In the genomic region with DNA sequence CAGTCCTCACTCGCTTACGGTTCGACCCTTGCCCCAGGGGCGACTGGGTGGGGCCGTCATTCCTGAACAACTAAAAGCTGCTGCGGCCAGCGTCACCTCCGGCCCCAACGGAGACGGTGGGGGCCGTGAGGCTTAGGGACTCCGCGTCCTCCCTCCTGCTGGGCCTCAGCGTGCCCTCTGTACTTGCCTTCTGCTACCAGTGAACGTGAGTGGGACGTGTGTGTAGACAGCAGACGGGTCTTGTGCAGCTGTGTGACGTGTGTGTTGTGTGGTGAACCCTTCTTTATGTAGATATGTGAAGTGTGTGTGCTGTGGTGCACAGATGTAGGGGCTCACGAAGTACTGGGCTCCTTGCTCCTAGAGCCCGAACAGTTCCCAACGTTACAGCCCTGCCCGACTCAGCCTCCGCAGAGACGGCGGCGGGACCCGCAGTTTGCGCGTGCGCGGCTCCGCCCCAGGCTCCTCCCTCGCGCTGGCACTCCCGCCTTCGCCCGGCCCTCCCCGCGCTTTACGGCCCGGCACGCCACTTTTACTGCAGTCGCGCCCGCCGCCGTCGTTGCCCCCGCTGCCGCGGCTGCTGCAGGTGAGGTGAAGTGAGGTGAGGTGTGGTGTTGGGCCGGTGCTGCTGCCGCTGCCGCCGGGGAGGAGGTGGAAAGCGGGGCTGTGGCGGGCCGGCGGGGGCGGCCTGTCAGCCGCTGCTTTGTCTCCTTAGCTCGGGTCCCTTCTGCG, we compare ENCODE assay signal across 1 cellular context.
TF ChIP-seq lines count a peak whose summit lies in the region.

A gene (plus strand): TSS at position 535 of the 729 bp plus-strand sequence. CDS start 235 bp downstream, outside the sequence.

TF ChIP-seq in HepG2, 621 proteins besides CTCF, POLR2A, EP300 and RAD21 (continued from another document and continues in another):
- TF ChIP-seq, protein P1, sequence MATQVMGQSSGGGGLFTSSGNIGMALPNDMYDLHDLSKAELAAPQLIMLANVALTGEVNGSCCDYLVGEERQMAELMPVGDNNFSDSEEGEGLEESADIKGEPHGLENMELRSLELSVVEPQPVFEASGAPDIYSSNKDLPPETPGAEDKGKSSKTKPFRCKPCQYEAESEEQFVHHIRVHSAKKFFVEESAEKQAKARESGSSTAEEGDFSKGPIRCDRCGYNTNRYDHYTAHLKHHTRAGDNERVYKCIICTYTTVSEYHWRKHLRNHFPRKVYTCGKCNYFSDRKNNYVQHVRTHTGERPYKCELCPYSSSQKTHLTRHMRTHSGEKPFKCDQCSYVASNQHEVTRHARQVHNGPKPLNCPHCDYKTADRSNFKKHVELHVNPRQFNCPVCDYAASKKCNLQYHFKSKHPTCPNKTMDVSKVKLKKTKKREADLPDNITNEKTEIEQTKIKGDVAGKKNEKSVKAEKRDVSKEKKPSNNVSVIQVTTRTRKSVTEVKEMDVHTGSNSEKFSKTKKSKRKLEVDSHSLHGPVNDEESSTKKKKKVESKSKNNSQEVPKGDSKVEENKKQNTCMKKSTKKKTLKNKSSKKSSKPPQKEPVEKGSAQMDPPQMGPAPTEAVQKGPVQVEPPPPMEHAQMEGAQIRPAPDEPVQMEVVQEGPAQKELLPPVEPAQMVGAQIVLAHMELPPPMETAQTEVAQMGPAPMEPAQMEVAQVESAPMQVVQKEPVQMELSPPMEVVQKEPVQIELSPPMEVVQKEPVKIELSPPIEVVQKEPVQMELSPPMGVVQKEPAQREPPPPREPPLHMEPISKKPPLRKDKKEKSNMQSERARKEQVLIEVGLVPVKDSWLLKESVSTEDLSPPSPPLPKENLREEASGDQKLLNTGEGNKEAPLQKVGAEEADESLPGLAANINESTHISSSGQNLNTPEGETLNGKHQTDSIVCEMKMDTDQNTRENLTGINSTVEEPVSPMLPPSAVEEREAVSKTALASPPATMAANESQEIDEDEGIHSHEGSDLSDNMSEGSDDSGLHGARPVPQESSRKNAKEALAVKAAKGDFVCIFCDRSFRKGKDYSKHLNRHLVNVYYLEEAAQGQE (IDR thresholded peaks at IDR 0.05; ENCODE audit: borderline replicate concordance in 1 of 2, low read depth in 1 of 2, low read length in 2 of 2), result 0 out of 4 replicates have a peak, but pooled peaks of 1 of the 2 experiments have one; percentile 28
- TF ChIP-seq, protein P2, sequence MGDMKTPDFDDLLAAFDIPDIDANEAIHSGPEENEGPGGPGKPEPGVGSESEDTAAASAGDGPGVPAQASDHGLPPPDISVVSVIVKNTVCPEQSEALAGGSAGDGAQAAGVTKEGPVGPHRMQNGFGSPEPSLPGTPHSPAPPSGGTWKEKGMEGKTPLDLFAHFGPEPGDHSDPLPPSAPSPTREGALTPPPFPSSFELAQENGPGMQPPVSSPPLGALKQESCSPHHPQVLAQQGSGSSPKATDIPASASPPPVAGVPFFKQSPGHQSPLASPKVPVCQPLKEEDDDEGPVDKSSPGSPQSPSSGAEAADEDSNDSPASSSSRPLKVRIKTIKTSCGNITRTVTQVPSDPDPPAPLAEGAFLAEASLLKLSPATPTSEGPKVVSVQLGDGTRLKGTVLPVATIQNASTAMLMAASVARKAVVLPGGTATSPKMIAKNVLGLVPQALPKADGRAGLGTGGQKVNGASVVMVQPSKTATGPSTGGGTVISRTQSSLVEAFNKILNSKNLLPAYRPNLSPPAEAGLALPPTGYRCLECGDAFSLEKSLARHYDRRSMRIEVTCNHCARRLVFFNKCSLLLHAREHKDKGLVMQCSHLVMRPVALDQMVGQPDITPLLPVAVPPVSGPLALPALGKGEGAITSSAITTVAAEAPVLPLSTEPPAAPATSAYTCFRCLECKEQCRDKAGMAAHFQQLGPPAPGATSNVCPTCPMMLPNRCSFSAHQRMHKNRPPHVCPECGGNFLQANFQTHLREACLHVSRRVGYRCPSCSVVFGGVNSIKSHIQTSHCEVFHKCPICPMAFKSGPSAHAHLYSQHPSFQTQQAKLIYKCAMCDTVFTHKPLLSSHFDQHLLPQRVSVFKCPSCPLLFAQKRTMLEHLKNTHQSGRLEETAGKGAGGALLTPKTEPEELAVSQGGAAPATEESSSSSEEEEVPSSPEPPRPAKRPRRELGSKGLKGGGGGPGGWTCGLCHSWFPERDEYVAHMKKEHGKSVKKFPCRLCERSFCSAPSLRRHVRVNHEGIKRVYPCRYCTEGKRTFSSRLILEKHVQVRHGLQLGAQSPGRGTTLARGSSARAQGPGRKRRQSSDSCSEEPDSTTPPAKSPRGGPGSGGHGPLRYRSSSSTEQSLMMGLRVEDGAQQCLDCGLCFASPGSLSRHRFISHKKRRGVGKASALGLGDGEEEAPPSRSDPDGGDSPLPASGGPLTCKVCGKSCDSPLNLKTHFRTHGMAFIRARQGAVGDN (CRISPR knock-in tag; IDR thresholded peaks at IDR 0.05), result peak; percentile 99
- TF ChIP-seq WIZ (CRISPR knock-in tag; IDR thresholded peaks at IDR 0.05) (peak; percentile 75; the same call in 1 of the 2 replicates), ZNF251 (CRISPR knock-in tag; IDR thresholded peaks at IDR 0.05) (0 out of 2 replicates have a peak, but pooled peaks have one; percentile 3), CCDC6 (CRISPR knock-in tag; IDR thresholded peaks at IDR 0.05) (no peak), HOXA9 (CRISPR knock-in tag; IDR thresholded peaks at IDR 0.05; ENCODE audit: borderline replicate concordance) (peak; percentile 91; the same call in 1 of the 2 replicates), ZFP36L2 (CRISPR knock-in tag; IDR thresholded peaks at IDR 0.05) (peak; percentile 71; the same call in 1 of the 2 replicates), TAF1 (CRISPR knock-in tag; IDR thresholded peaks at IDR 0.05) (peak; percentile 97), SOX6 (IDR thresholded peaks at IDR 0.05) (no peak), SOX6 (CRISPR knock-in tag; IDR thresholded peaks at IDR 0.05) (peak; percentile 59), NPAS2 (CRISPR knock-in tag; IDR thresholded peaks at IDR 0.05; ENCODE audit: borderline replicate concordance) (0 out of 2 replicates have a peak, but pooled peaks have one; percentile 71), U2AF2 (IDR thresholded peaks at IDR 0.05; ENCODE audit: low read depth, low read length) (0 out of 2 replicates have a peak, but pooled peaks have one; percentile 68), ZNF12 (CRISPR knock-in tag; IDR thresholded peaks at IDR 0.05) (0 out of 2 replicates have a peak, but pooled peaks have one; percentile 15), KLF6 (CRISPR knock-in tag; IDR thresholded peaks at IDR 0.05) (peak; percentile 95), IRF2 (CRISPR knock-in tag; IDR thresholded peaks at IDR 0.05) (peak; percentile 82), NFIC (IDR thresholded peaks at IDR 0.05; ENCODE audit: low read length) (no peak), RFX5 (IDR thresholded peaks at IDR 0.05; ENCODE audit: low read depth, low read length) (peak; percentile 8; the same call in 1 of the 2 replicates), ZNF468 (CRISPR knock-in tag; IDR thresholded peaks at IDR 0.05) (peak; percentile 84; the same call in 1 of the 2 replicates), ARID2 (CRISPR knock-in tag; IDR thresholded peaks at IDR 0.05; ENCODE audit: borderline replicate concordance) (peak; percentile 70; the same call in 1 of the 2 replicates), ZFP36L1 (CRISPR knock-in tag; IDR thresholded peaks at IDR 0.05) (peak; percentile 91), ZNF724P (CRISPR knock-in tag; IDR thresholded peaks at IDR 0.05; ENCODE audit: borderline replicate concordance) (peak; percentile 54; the same call in 1 of the 2 replicates), XBP1 (CRISPR knock-in tag; IDR thresholded peaks at IDR 0.05) (no peak; the same call in 1 of the 2 replicates), KDM6A (CRISPR knock-in tag; IDR thresholded peaks at IDR 0.05; ENCODE audit: low read depth) (peak; percentile 59), SMARCC2 (IDR thresholded peaks at IDR 0.05) (no peak), ZNF33A (CRISPR knock-in tag; IDR thresholded peaks at IDR 0.05; ENCODE audit: borderline replicate concordance) (no peak), FLYWCH1 (CRISPR knock-in tag; IDR thresholded peaks at IDR 0.05) (no peak; the same call in 1 of the 2 replicates), DR1 (CRISPR knock-in tag; IDR thresholded peaks at IDR 0.05) (peak; percentile 73), KLF13 (CRISPR knock-in tag; IDR thresholded peaks at IDR 0.05) (no peak), NBN (conservative IDR thresholded peaks at IDR 0.05) (no peak), FIP1L1 (IDR thresholded peaks at IDR 0.05; ENCODE audit: borderline replicate concordance, insufficient read depth, low read depth, low read length) (no peak), SP5 (CRISPR knock-in tag; IDR thresholded peaks at IDR 0.05; ENCODE audit: borderline replicate concordance, low read depth) (peak; percentile 32; the same call in 1 of the 2 replicates), ZNF674 (CRISPR knock-in tag; IDR thresholded peaks at IDR 0.05; ENCODE audit: low read depth) (peak; percentile 41; the same call in 1 of the 2 replicates), DNMT3B (CRISPR knock-in tag; conservative IDR thresholded peaks at IDR 0.05) (peak; percentile 68; the same call in 1 of the 2 replicates)
- TF ChIP-seq, protein P3, sequence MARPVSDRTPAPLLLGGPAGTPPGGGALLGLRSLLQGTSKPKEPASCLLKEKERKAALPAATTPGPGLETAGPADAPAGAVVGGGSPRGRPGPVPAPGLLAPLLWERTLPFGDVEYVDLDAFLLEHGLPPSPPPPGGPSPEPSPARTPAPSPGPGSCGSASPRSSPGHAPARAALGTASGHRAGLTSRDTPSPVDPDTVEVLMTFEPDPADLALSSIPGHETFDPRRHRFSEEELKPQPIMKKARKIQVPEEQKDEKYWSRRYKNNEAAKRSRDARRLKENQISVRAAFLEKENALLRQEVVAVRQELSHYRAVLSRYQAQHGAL (CRISPR knock-in tag; IDR thresholded peaks at IDR 0.05; ENCODE audit: not compliant biosample characterization), result peak; percentile 16
- TF ChIP-seq, protein P4, sequence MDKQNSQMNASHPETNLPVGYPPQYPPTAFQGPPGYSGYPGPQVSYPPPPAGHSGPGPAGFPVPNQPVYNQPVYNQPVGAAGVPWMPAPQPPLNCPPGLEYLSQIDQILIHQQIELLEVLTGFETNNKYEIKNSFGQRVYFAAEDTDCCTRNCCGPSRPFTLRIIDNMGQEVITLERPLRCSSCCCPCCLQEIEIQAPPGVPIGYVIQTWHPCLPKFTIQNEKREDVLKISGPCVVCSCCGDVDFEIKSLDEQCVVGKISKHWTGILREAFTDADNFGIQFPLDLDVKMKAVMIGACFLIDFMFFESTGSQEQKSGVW (CRISPR knock-in tag; IDR thresholded peaks at IDR 0.05; ENCODE audit: borderline replicate concordance), result peak; percentile 90; the same call in 1 of the 2 replicates
- TF ChIP-seq, protein P5, sequence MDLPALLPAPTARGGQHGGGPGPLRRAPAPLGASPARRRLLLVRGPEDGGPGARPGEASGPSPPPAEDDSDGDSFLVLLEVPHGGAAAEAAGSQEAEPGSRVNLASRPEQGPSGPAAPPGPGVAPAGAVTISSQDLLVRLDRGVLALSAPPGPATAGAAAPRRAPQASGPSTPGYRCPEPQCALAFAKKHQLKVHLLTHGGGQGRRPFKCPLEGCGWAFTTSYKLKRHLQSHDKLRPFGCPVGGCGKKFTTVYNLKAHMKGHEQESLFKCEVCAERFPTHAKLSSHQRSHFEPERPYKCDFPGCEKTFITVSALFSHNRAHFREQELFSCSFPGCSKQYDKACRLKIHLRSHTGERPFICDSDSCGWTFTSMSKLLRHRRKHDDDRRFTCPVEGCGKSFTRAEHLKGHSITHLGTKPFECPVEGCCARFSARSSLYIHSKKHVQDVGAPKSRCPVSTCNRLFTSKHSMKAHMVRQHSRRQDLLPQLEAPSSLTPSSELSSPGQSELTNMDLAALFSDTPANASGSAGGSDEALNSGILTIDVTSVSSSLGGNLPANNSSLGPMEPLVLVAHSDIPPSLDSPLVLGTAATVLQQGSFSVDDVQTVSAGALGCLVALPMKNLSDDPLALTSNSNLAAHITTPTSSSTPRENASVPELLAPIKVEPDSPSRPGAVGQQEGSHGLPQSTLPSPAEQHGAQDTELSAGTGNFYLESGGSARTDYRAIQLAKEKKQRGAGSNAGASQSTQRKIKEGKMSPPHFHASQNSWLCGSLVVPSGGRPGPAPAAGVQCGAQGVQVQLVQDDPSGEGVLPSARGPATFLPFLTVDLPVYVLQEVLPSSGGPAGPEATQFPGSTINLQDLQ (CRISPR knock-in tag; IDR thresholded peaks at IDR 0.05), result peak; percentile 81; the same call in 1 of the 2 replicates
- TF ChIP-seq, protein P6, sequence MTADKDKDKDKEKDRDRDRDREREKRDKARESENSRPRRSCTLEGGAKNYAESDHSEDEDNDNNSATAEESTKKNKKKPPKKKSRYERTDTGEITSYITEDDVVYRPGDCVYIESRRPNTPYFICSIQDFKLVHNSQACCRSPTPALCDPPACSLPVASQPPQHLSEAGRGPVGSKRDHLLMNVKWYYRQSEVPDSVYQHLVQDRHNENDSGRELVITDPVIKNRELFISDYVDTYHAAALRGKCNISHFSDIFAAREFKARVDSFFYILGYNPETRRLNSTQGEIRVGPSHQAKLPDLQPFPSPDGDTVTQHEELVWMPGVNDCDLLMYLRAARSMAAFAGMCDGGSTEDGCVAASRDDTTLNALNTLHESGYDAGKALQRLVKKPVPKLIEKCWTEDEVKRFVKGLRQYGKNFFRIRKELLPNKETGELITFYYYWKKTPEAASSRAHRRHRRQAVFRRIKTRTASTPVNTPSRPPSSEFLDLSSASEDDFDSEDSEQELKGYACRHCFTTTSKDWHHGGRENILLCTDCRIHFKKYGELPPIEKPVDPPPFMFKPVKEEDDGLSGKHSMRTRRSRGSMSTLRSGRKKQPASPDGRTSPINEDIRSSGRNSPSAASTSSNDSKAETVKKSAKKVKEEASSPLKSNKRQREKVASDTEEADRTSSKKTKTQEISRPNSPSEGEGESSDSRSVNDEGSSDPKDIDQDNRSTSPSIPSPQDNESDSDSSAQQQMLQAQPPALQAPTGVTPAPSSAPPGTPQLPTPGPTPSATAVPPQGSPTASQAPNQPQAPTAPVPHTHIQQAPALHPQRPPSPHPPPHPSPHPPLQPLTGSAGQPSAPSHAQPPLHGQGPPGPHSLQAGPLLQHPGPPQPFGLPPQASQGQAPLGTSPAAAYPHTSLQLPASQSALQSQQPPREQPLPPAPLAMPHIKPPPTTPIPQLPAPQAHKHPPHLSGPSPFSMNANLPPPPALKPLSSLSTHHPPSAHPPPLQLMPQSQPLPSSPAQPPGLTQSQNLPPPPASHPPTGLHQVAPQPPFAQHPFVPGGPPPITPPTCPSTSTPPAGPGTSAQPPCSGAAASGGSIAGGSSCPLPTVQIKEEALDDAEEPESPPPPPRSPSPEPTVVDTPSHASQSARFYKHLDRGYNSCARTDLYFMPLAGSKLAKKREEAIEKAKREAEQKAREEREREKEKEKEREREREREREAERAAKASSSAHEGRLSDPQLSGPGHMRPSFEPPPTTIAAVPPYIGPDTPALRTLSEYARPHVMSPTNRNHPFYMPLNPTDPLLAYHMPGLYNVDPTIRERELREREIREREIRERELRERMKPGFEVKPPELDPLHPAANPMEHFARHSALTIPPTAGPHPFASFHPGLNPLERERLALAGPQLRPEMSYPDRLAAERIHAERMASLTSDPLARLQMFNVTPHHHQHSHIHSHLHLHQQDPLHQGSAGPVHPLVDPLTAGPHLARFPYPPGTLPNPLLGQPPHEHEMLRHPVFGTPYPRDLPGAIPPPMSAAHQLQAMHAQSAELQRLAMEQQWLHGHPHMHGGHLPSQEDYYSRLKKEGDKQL (CRISPR knock-in tag; IDR thresholded peaks at IDR 0.05; ENCODE audit: low read depth), result peak; percentile 31; the same call in 1 of the 2 replicates
- TF ChIP-seq, protein P7, sequence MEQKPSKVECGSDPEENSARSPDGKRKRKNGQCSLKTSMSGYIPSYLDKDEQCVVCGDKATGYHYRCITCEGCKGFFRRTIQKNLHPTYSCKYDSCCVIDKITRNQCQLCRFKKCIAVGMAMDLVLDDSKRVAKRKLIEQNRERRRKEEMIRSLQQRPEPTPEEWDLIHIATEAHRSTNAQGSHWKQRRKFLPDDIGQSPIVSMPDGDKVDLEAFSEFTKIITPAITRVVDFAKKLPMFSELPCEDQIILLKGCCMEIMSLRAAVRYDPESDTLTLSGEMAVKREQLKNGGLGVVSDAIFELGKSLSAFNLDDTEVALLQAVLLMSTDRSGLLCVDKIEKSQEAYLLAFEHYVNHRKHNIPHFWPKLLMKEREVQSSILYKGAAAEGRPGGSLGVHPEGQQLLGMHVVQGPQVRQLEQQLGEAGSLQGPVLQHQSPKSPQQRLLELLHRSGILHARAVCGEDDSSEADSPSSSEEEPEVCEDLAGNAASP (CRISPR knock-in tag; IDR thresholded peaks at IDR 0.05; ENCODE audit: borderline replicate concordance), result peak; percentile 98
